ENCODE assay signal across 1 cellular context in genomic region chr20:8250539-8251200, GRCh38.
TF ChIP-seq lines count a peak whose summit lies in the region.

No MANE protein-coding gene starts in this region.

TF ChIP-seq in HepG2, 621 proteins besides CTCF, POLR2A, EP300 and RAD21 (continued from another document and continues in another):
- TF ChIP-seq ZNF318 (CRISPR knock-in tag; IDR thresholded peaks at IDR 0.05): no peak
- TF ChIP-seq U2AF1 (optimal IDR thresholded peaks at IDR 0.05; ENCODE audit: low read depth, low read length): no peak
- TF ChIP-seq ZNF513 (CRISPR knock-in tag; conservative IDR thresholded peaks at IDR 0.05): no peak
- no peak for TF ChIP-seq FOXO4 (CRISPR knock-in tag; conservative IDR thresholded peaks at IDR 0.05)
- TF ChIP-seq ZNF207 (IDR thresholded peaks at IDR 0.05; ENCODE audit: borderline replicate concordance): no peak
- no peak for TF ChIP-seq ZNF549 (CRISPR knock-in tag; IDR thresholded peaks at IDR 0.05)
- TF ChIP-seq ZNF557 (CRISPR knock-in tag; IDR thresholded peaks at IDR 0.05): no peak
- TF ChIP-seq KDM1A (CRISPR knock-in tag; IDR thresholded peaks at IDR 0.05): peak; percentile 62; the same call in 1 of the 2 replicates
- TF ChIP-seq FOXO1 (CRISPR knock-in tag; IDR thresholded peaks at IDR 0.05): peak; percentile 96
- no peak for TF ChIP-seq ZNF800 (CRISPR knock-in tag; IDR thresholded peaks at IDR 0.05)
- 0 out of 2 replicates have a peak, but pooled peaks have one; percentile 21 for TF ChIP-seq JUND (CRISPR knock-in tag; IDR thresholded peaks at IDR 0.05)
- no peak for TF ChIP-seq TMF1 (CRISPR knock-in tag; IDR thresholded peaks at IDR 0.05; ENCODE audit: low read depth)
- no peak for TF ChIP-seq ZUFSP (CRISPR knock-in tag; IDR thresholded peaks at IDR 0.05; ENCODE audit: borderline replicate concordance)
- no peak for TF ChIP-seq ZNF496 (CRISPR knock-in tag; IDR thresholded peaks at IDR 0.05; ENCODE audit: insufficient replicate concordance)
- TF ChIP-seq ZBTB34 (CRISPR knock-in tag; IDR thresholded peaks at IDR 0.05): peak; percentile 59; the same call in 1 of the 2 replicates
- no peak for TF ChIP-seq ZMAT3 (CRISPR knock-in tag; conservative IDR thresholded peaks at IDR 0.05)
- TF ChIP-seq NCOA2 (CRISPR knock-in tag; IDR thresholded peaks at IDR 0.05): peak; percentile 99
- no peak for TF ChIP-seq ZNF138 (CRISPR knock-in tag; IDR thresholded peaks at IDR 0.05; ENCODE audit: low read depth)
- TF ChIP-seq ATF2 (CRISPR knock-in tag; IDR thresholded peaks at IDR 0.05): peak; percentile 63
- TF ChIP-seq HHEX (CRISPR knock-in tag; IDR thresholded peaks at IDR 0.05): peak; percentile 97
- no peak for TF ChIP-seq ZC3H13 (CRISPR knock-in tag; IDR thresholded peaks at IDR 0.05)
- TF ChIP-seq ZNF724P (CRISPR knock-in tag; IDR thresholded peaks at IDR 0.05; ENCODE audit: borderline replicate concordance): no peak; the same call in 1 of the 2 replicates
- TF ChIP-seq ZFYVE20 (CRISPR knock-in tag; IDR thresholded peaks at IDR 0.05; ENCODE audit: borderline replicate concordance, low read depth): no peak
- no peak for TF ChIP-seq NCOA1 (CRISPR knock-in tag; IDR thresholded peaks at IDR 0.05)
- peak; percentile 99 for TF ChIP-seq ZNF564 (CRISPR knock-in tag; IDR thresholded peaks at IDR 0.05)
- peak; percentile 90; the same call in 1 of the 2 replicates for TF ChIP-seq KDM4B (CRISPR knock-in tag; IDR thresholded peaks at IDR 0.05)
- TF ChIP-seq ZBTB37 (CRISPR knock-in tag; IDR thresholded peaks at IDR 0.05): no peak
- TF ChIP-seq MYC (CRISPR knock-in tag; IDR thresholded peaks at IDR 0.05; ENCODE audit: borderline replicate concordance): no peak
- no peak for TF ChIP-seq ZNF326 (CRISPR knock-in tag; IDR thresholded peaks at IDR 0.05; ENCODE audit: borderline replicate concordance)
- no peak for TF ChIP-seq ZBTB7A (CRISPR knock-in tag; IDR thresholded peaks at IDR 0.05)
- no peak for TF ChIP-seq ZNF160 (CRISPR knock-in tag; IDR thresholded peaks at IDR 0.05)
- no peak for TF ChIP-seq MED13 (CRISPR knock-in tag; IDR thresholded peaks at IDR 0.05)
- no peak for TF ChIP-seq MED8 (CRISPR knock-in tag; IDR thresholded peaks at IDR 0.05; ENCODE audit: insufficient replicate concordance)
- TF ChIP-seq SOX5 (CRISPR knock-in tag; IDR thresholded peaks at IDR 0.05; ENCODE audit: borderline replicate concordance): peak; percentile 100
- TF ChIP-seq KMT2A (CRISPR knock-in tag; IDR thresholded peaks at IDR 0.05): peak; percentile 36; the same call in 1 of the 2 replicates
- TF ChIP-seq ZNF24 (IDR thresholded peaks at IDR 0.05): peak; percentile 50; the same call in 1 of the 2 replicates
- no peak for TF ChIP-seq HNRNPK (IDR thresholded peaks at IDR 0.05; ENCODE audit: low read depth, low read length, poor library complexity, severe bottlenecking)
- no peak for TF ChIP-seq STAG1 (CRISPR knock-in tag; IDR thresholded peaks at IDR 0.05)
- TF ChIP-seq ZNF34 (CRISPR knock-in tag; IDR thresholded peaks at IDR 0.05; ENCODE audit: borderline replicate concordance): no peak
- TF ChIP-seq ZNF510 (CRISPR knock-in tag; IDR thresholded peaks at IDR 0.05; ENCODE audit: low read depth): 0 out of 2 replicates have a peak, but pooled peaks have one; percentile 47
- TF ChIP-seq DDIT3 (CRISPR knock-in tag; IDR thresholded peaks at IDR 0.05): no peak
- TF ChIP-seq ARNT (IDR thresholded peaks at IDR 0.05): no peak
